In genomic region chr15:68352401-68353062, GRCh38 we compare ENCODE assay signal across 8 cellular contexts.
DNase-seq lines count a peak whose midpoint lies in the region; ATAC-seq and TF ChIP-seq lines count a peak whose summit lies in the region.

No MANE protein-coding gene starts in this region.

- H3K27ac Mint-ChIP-seq in activated T-cell treated with anti-CD3 and anti-CD28 coated beads, Interleukin-2, amount 50 U/mL, for 24 hours, result peak overlapping the region; percentile 90

- H3K4me1 Mint-ChIP-seq in activated T-cell treated with anti-CD3 and anti-CD28 coated beads, Interleukin-2, amount 50 U/mL, for 24 hours (ENCODE audit: low read depth), result peaks cover 33% of the 10 kb centered on the region

- peak overlapping the region; percentile 23 for H3K4me3 Mint-ChIP-seq in activated T-cell treated with anti-CD3 and anti-CD28 coated beads, Interleukin-2, amount 50 U/mL, for 24 hours

- peak; percentile 86 for DNase-seq in AG09319 (ENCODE audit: extremely low read depth, low read depth)
- peak; percentile 100 for DNase-seq in LHCN-M2 (ENCODE audit: low read depth)
- peak; percentile 61 for DNase-seq in activated T-cell treated with anti-CD3 and anti-CD28 coated beads, Interleukin-2, amount 50 U/mL, for 24 hours
- peak; percentile 94 for DNase-seq in glomerular visceral epithelial cell (ENCODE audit: extremely low spot score)
- peak; percentile 25 for DNase-seq in stimulated activated CD4-positive, alpha-beta T cell treated with anti-CD3 and anti-CD28 coated beads, Interleukin-12 subunit alpha, Interleukin-12 subunit beta, amount 100 ng/mL, for 4 hours

- H3K27me3 Mint-ChIP-seq in activated T-cell treated with anti-CD3 and anti-CD28 coated beads, Interleukin-2, amount 50 U/mL, for 24 hours, result no peaks in the 10 kb centered on the region

- peaks cover 6% of the 10 kb centered on the region for H3K9me3 Mint-ChIP-seq in activated T-cell treated with anti-CD3 and anti-CD28 coated beads, Interleukin-2, amount 50 U/mL, for 24 hours

- ATAC-seq in HG03439 (IDR thresholded peaks at IDR 0.05; ENCODE audit: unreplicated experiment) (no peak), GM19455 (IDR thresholded peaks at IDR 0.05; ENCODE audit: unreplicated experiment) (no peak), GM21786 (IDR thresholded peaks at IDR 0.05; ENCODE audit: unreplicated experiment) (no peak)

- no peaks in the 10 kb centered on the region for H3K36me3 Mint-ChIP-seq in activated T-cell treated with anti-CD3 and anti-CD28 coated beads, Interleukin-2, amount 50 U/mL, for 24 hours (ENCODE audit: low read depth)

- no peak for TF ChIP-seq CTCF in AG09319 (IDR thresholded peaks at IDR 0.05; ENCODE audit: low read depth, low read length)

Comparison
In these comparisons a context has a peak if more than half of its experiments do, and no peak if none do; other contexts are left out.
1. DNase-seq: peak in every context shown above with its lines; median percentile 100 in LHCN-M2; 94 in glomerular visceral epithelial cell; 86 in AG09319; 61 in activated T-cell treated with anti-CD3 and anti-CD28 coated beads, Interleukin-2, amount 50 U/mL, for 24 hours; 25 in stimulated activated CD4-positive, alpha-beta T cell treated with anti-CD3 and anti-CD28 coated beads, Interleukin-12 subunit alpha, Interleukin-12 subunit beta, amount 100 ng/mL, for 4 hours.